Comparison of ENCODE assay signal across 1 cellular context in genomic region chr14:72876710-72877063, GRCh38.
TF ChIP-seq lines count a peak whose summit lies in the region.

No MANE protein-coding gene starts in this region.

TF ChIP-seq in WTC11, 78 proteins besides CTCF, POLR2A, EP300 and RAD21 (continued from another document):
- TF ChIP-seq PRDM15 (CRISPR knock-in tag; IDR thresholded peaks at IDR 0.05) (no peak), ZSCAN18 (CRISPR knock-in tag; IDR thresholded peaks at IDR 0.05) (no peak), MYBL2 (CRISPR knock-in tag; IDR thresholded peaks at IDR 0.05) (no peak), GRHL2 (CRISPR knock-in tag; IDR thresholded peaks at IDR 0.05; ENCODE audit: insufficient replicate concordance, severe bottlenecking) (no peak), ZNF121 (CRISPR knock-in tag; IDR thresholded peaks at IDR 0.05) (no peak)
